20 cellular contexts compared by ENCODE assay signal in the genomic region with DNA sequence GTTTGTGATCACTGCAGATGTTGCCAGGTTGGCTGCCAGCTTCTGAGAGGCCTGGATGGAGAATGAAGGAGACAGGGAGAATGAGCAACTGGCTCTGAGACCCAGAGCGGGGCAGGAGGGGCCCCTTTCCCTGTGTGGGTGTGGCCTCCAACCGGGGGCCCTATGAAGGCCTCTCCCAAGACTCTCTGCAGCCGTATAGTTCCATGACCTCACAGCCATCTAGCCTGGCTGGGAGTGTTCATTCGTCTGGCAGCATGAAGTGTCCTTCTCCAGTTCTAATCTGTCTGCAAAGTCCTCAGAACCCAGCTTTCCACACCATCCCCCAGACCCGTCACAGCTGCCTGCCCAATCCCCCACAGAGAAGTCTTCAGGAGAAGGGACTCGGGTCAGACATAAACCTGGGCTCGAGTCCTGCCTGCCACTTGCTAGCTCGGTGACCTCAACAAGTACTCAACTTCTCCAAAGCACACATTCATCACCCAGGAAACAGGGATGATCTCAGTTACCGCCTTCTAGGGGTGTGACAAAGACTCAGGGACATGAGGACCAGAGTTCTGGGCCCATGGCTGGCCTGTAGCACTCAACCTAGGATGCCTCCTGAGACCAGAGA.
DNase-seq lines count a peak whose midpoint lies in the region; ATAC-seq and TF ChIP-seq lines count a peak whose summit lies in the region.
"Had no signal": no experiment of that assay in that cellular context is flagged by ENCODE, and none has a peak within 500 bp of the region (broad histone marks: within the 10 kb centered on the region; RNA-seq: fewer than 3 reads in every experiment).

No MANE protein-coding gene starts in this region.

- intact Hi-C loops in right cardiac atrium (cut with DNase I) (no loop called here), left ventricle myocardium inferior (cut with micrococcal nuclease) (no loop called here), mucosa of descending colon (cut with DNase I, micrococcal nuclease) (no loop called here)

- TF ChIP-seq EP300 in upper lobe of left lung (IDR thresholded peaks at IDR 0.05), result no peak

- TF ChIP-seq POLR2A in upper lobe of left lung (IDR thresholded peaks at IDR 0.05), result no peak

- H3K9me3 ChIP-seq in right cardiac atrium (ENCODE audit: control insufficient read depth, low read length) (no peaks in the 10 kb centered on the region), left ventricle myocardium inferior (replicated peaks) (no peaks in the 10 kb centered on the region), mucosa of descending colon (no peaks in the 10 kb centered on the region), upper lobe of left lung (no peaks in the 10 kb centered on the region)
- H3K9me3 ChIP-seq: SJCRH30 had no signal

- H3K27me3 ChIP-seq in right cardiac atrium (ENCODE audit: control insufficient read depth, insufficient read depth) (no peaks in the 10 kb centered on the region), left ventricle myocardium inferior (ENCODE audit: low read depth) (peaks cover 30% of the 10 kb centered on the region), upper lobe of left lung (no peaks in the 10 kb centered on the region)

- 60% methylated on average over 9 of the region's 9 CpGs for WGBS in right cardiac atrium
- 67 to 70% methylated on average over 9 of the region's 9 CpGs for WGBS in upper lobe of left lung, 2 donors

- H3K4me3 ChIP-seq in right cardiac atrium (ENCODE audit: low read length), result no peak overlapping the region
- H3K4me3 ChIP-seq in left ventricle myocardium inferior, result no peak overlapping the region
- H3K4me3 ChIP-seq in mucosa of descending colon, result no peak overlapping the region
- no peak overlapping the region for H3K4me3 ChIP-seq in upper lobe of left lung
- H3K4me3 ChIP-seq: PC-9, SJCRH30 had no signal

- H3K36me3 ChIP-seq in left ventricle myocardium inferior, result no peaks in the 10 kb centered on the region
- H3K36me3 ChIP-seq in mucosa of descending colon (ENCODE audit: low read depth), result no peaks in the 10 kb centered on the region
- H3K36me3 ChIP-seq in upper lobe of left lung, result no peaks in the 10 kb centered on the region
- H3K36me3 ChIP-seq: SJCRH30 had no signal

- DNase-seq in right cardiac atrium (peak in 2 of 3 donors; percentile 61 to 73), left ventricle myocardium inferior (no peak), mucosa of descending colon (no peak), nucleus accumbens (lab: John Stamatoyannopoulos, UW) (no peak), upper lobe of left lung (no peak), DMS153 treated with DMSO at 0.1 percent for 48 hours (lab: John Stamatoyannopoulos, UW; ENCODE audit: unreplicated experiment) (no peak)
- DNase-seq in stimulated activated naive CD8-positive, alpha-beta T cell treated with anti-CD3 and anti-CD28 coated beads, Interleukin-15, Interleukin-2, amounts not matched to agents 100 U/mL and 50 U/mL, for 24 hours, result no peak
- DNase-seq: Calu3; DND-41; NCI-H1092 treated with DMSO at 0.1 percent for 48 hours; NCI-H1436; NCI-H187 treated with DMSO at 0.1 percent for 48 hours; NCI-H446; NCI-H526; NCI-H82; NK-92 treated with Interleukin-12 subunit alpha and Interleukin-12 subunit beta, amount 100 ng/mL, for 24 hours; PC-9 had no signal

- H3K4me1 ChIP-seq in right cardiac atrium (ENCODE audit: control insufficient read depth, insufficient read depth, low read length), result no peaks in the 10 kb centered on the region
- no peaks in the 10 kb centered on the region for H3K4me1 ChIP-seq in left ventricle myocardium inferior
- no peaks in the 10 kb centered on the region for H3K4me1 ChIP-seq in mucosa of descending colon (ENCODE audit: low read depth)
- H3K4me1 ChIP-seq in upper lobe of left lung, result no peaks in the 10 kb centered on the region
- H3K4me1 ChIP-seq: SJCRH30 had no signal

- ATAC-seq in right cardiac atrium (peak; percentile 56 to 70), mucosa of descending colon (peak; percentile 10), upper lobe of left lung (ENCODE audit: low FRiP score in 2 of 2) (no peak)
- ATAC-seq in stimulated activated naive CD8-positive, alpha-beta T cell treated with anti-CD3 and anti-CD28 coated beads, Interleukin-15, Interleukin-2, amounts not matched to agents 100 U/mL and 50 U/mL, for 24 hours, result peak; percentile 21
- ATAC-seq: Right ventricle myocardium inferior had no signal

- H3K27ac ChIP-seq in right cardiac atrium (ENCODE audit: low read length) (no peak overlapping the region), left ventricle myocardium inferior (replicated peaks) (no peak overlapping the region), upper lobe of left lung (no peak overlapping the region)
- H3K27ac ChIP-seq: HL-60, PC-9, SJCRH30 had no signal

- TF ChIP-seq CTCF in left ventricle myocardium inferior (IDR thresholded peaks at IDR 0.05; ENCODE audit: borderline replicate concordance) (no peak), mucosa of descending colon (IDR thresholded peaks at IDR 0.05) (no peak), upper lobe of left lung (IDR thresholded peaks at IDR 0.05) (no peak)

Comparison
In these comparisons a context has a peak if more than half of its experiments do, and no peak if none do; other contexts are left out.
1. DNase-seq: peak in right cardiac atrium (2 of 3); none in left ventricle myocardium inferior (single experiment), mucosa of descending colon (0 of 3), stimulated activated naive CD8-positive, alpha-beta T cell treated with anti-CD3 and anti-CD28 coated beads, Interleukin-15, Interleukin-2, amounts not matched to agents 100 U/mL and 50 U/mL, for 24 hours (single experiment), nucleus accumbens (0 of 56), upper lobe of left lung (0 of 2) and DMS153 treated with DMSO at 0.1 percent for 48 hours (single experiment).
2. ATAC-seq: peak in right cardiac atrium (2 of 2), mucosa of descending colon (single experiment) and stimulated activated naive CD8-positive, alpha-beta T cell treated with anti-CD3 and anti-CD28 coated beads, Interleukin-15, Interleukin-2, amounts not matched to agents 100 U/mL and 50 U/mL, for 24 hours (single experiment); none in upper lobe of left lung (0 of 2).